1 cellular context compared by ENCODE assay signal in genomic region chr11:126405906-126406305, GRCh38.
TF ChIP-seq lines count a peak whose summit lies in the region.

No MANE protein-coding gene starts in this region.

TF ChIP-seq in HCT116, 20 proteins besides CTCF, POLR2A, EP300 and RAD21:
- TF ChIP-seq ZNF274 (IDR thresholded peaks at IDR 0.05; ENCODE audit: low read depth, low read length): no peak
- TF ChIP-seq SP1 (IDR thresholded peaks at IDR 0.05; ENCODE audit: low read depth): 0 out of 2 replicates have a peak, but pooled peaks have one; percentile 1
